1 cellular context compared by ENCODE assay signal in the genomic region with DNA sequence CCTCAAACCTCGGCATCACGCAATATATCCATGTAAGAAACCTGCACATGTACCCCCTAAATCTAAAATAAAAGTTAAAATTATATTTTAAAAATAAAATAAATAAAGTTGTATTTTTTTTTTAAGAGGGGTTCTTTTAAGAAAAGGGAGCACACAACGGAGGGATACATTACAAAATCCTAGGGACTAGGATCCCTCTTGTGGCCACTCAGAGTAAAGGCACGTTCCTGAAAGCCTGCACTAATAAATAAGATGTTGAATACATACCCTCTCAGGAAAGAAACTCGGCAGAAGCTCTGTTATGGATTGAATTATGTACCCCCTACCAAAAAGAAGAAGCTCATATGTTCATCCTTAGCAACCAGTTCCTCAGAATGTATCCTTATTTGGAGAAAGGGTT.
TF ChIP-seq lines count a peak whose summit lies in the region.

No MANE protein-coding gene starts in this region.

TF ChIP-seq in GM12878, 131 proteins besides CTCF, POLR2A, EP300 and RAD21 (continued from another document):
- TF ChIP-seq LARP7 (IDR thresholded peaks at IDR 0.05) (no peak), ASH2L (IDR thresholded peaks at IDR 0.05; ENCODE audit: borderline replicate concordance, low read depth) (no peak), ZBED1 (IDR thresholded peaks at IDR 0.05; ENCODE audit: borderline replicate concordance) (no peak), ZNF274 (IDR thresholded peaks at IDR 0.05; ENCODE audit: insufficient read depth, insufficient read length) (no peak), BMI1 (IDR thresholded peaks at IDR 0.05; ENCODE audit: borderline replicate concordance) (no peak)
TF ChIP-seq in GM12878: peak in this region for 0.
